8 cellular contexts compared by ENCODE assay signal in the genomic region with DNA sequence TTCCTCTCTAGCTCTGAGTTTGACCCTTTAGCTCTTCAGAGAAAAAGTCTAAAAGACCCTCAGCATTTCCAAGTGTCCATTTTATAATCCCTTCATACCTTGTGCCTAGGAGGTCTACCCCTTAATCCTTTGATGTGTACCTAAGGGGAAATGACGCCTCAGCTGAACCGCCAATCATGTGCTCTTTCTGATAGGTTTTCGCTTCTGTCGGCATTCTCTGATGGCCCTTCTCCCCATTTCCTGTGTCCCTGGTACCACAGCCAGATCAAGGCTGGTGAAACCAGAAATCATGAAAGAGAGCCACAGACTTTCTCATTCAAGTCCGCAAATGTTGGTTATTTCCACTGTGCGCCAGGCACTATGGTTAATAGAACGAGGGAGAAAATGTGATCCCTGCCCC.
"Had no signal": no experiment of that assay in that cellular context is flagged by ENCODE, and none has a peak within 500 bp of the region (broad histone marks: within the 10 kb centered on the region; RNA-seq: fewer than 3 reads in every experiment).

No MANE protein-coding gene starts in this region.

- H3K27me3 Mint-ChIP-seq: IgD-negative memory B cell had no signal

- H3K9me3 Mint-ChIP-seq: IgD-negative memory B cell had no signal

- FAIRE-seq: HTR-8/SVneo, K562 had no signal

- DNase-seq: Karpas-422, KBM-7, KG1 had no signal

- ATAC-seq: K562 had no signal

- H3K4me3 ChIP-seq: K562 had no signal

- H3K27ac Mint-ChIP-seq: IgD-negative memory B cell had no signal

- H3K4me3 Mint-ChIP-seq: IgD-negative memory B cell had no signal

- H3K4me2 ChIP-seq: KMS-11 had no signal

- H3K9ac ChIP-seq: KMS-11 had no signal

- H3K27ac ChIP-seq: HL-60, KMS-11 had no signal
